Comparison of ENCODE assay signal across 21 cellular contexts in the genomic region with DNA sequence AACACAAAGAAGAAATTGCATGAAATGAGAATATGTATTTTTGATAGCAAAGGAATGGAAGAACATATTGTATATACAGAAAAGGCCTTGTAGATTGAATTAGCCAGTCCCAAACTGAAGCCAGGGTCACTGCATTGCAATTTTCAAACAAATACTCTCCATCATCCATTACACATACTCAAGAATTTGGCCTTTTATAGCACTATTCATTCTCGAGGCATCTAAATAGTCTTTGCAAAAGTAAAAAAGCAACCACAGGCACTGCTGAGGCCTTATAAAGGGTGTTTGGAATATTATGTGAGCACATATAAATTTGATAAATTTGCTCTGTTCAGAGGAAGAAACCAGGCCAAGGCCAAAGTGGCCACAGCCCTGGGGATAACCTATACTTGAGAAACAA.
DNase-seq lines count a peak whose midpoint lies in the region; ATAC-seq lines count a peak whose summit lies in the region.
"Had no signal": no experiment of that assay in that cellular context is flagged by ENCODE, and none has a peak within 500 bp of the region (broad histone marks: within the 10 kb centered on the region; RNA-seq: fewer than 3 reads in every experiment).

No MANE protein-coding gene starts in this region.

- H3K27me3 Mint-ChIP-seq in activated CD4-positive, alpha-beta T cell treated with anti-CD3 and anti-CD28 coated beads, Interleukin-2, amount 10 ng/mL, durations not matched to agents 24 days and 14 days, result no peaks in the 10 kb centered on the region
- no peaks in the 10 kb centered on the region for H3K27me3 Mint-ChIP-seq in activated naive CD8-positive, alpha-beta T cell treated with anti-CD3 and anti-CD28 coated beads, Interleukin-2, amount 50 U/mL, for 24 hours
- H3K27me3 Mint-ChIP-seq: activated B cell treated with CpG ODN at 0.5 μM for 24 hours; naive thymus-derived CD4-positive, alpha-beta T cell had no signal

- ATAC-seq in activated naive CD8-positive, alpha-beta T cell treated with anti-CD3 and anti-CD28 coated beads, Interleukin-2, amount 50 U/mL, for 24 hours, result no peak
- ATAC-seq in HG02840 (IDR thresholded peaks at IDR 0.05; ENCODE audit: low FRiP score, unreplicated experiment), result no peak
- ATAC-seq: left lung; naive thymus-derived CD4-positive, alpha-beta T cell had no signal

- peaks cover 82% of the 10 kb centered on the region for H3K36me3 Mint-ChIP-seq in activated CD4-positive, alpha-beta T cell treated with anti-CD3 and anti-CD28 coated beads, Interleukin-2, amount 10 ng/mL, durations not matched to agents 24 days and 14 days (ENCODE audit: low read depth)
- H3K36me3 Mint-ChIP-seq in activated naive CD8-positive, alpha-beta T cell treated with anti-CD3 and anti-CD28 coated beads, Interleukin-2, amount 50 U/mL, for 24 hours (ENCODE audit: low read depth), result peaks cover 84% of the 10 kb centered on the region

- H3K9me3 Mint-ChIP-seq in activated CD4-positive, alpha-beta T cell treated with anti-CD3 and anti-CD28 coated beads, Interleukin-2, amount 10 ng/mL, durations not matched to agents 24 days and 14 days, result peaks cover 24% of the 10 kb centered on the region
- peaks cover 5% of the 10 kb centered on the region for H3K9me3 Mint-ChIP-seq in activated naive CD8-positive, alpha-beta T cell treated with anti-CD3 and anti-CD28 coated beads, Interleukin-2, amount 50 U/mL, for 24 hours

- H3K4me1 Mint-ChIP-seq in activated CD4-positive, alpha-beta T cell treated with anti-CD3 and anti-CD28 coated beads, Interleukin-2, amount 10 ng/mL, durations not matched to agents 24 days and 14 days, result peaks cover 38% of the 10 kb centered on the region
- H3K4me1 Mint-ChIP-seq in activated naive CD8-positive, alpha-beta T cell treated with anti-CD3 and anti-CD28 coated beads, Interleukin-2, amount 50 U/mL, for 24 hours, result peaks cover 38% of the 10 kb centered on the region

- intact Hi-C loops in activated CD4-positive, alpha-beta T cell treated with anti-CD3 and anti-CD28 coated beads, Interleukin-2, amount 10 ng/mL, durations not matched to agents 24 days and 14 days (cut with micrococcal nuclease), result loop anchor here (1.0 kb wide), 4 partner anchors 8 to 196 kb away; a partner anchor contains a TSS

- no peak for DNase-seq in activated CD4-positive, alpha-beta T cell treated with anti-CD3 and anti-CD28 coated beads, Interleukin-2, amount 10 ng/mL, durations not matched to agents 24 days and 14 days
- no peak for DNase-seq in activated CD4-positive, alpha-beta T cell treated with anti-CD3 and anti-CD28 coated beads, Interleukin-2, amount 50 U/mL, for 48 hours
- DNase-seq in GM03348 (ENCODE audit: low spot score), result peak; percentile 20
- DNase-seq in activated naive CD8-positive, alpha-beta T cell treated with anti-CD3 and anti-CD28 coated beads, Interleukin-2, amount 50 U/mL, for 24 hours, result no peak
- peak; percentile 26 for DNase-seq in iris pigment epithelial cell (ENCODE audit: low read depth)
- no peak for DNase-seq in NCI-H69 (lab: John Stamatoyannopoulos, UW)
- DNase-seq in NCI-H146 (lab: John Stamatoyannopoulos, UW), result no peak
- DNase-seq: activated B cell treated with CpG ODN at 0.5 μM for 24 hours; amygdala; dermis blood vessel endothelial cell; Karpas-422; left lung; NCI-H1694 treated with DMSO at 0.1 percent for 48 hours; NCI-H2171 treated with DMSO at 0.1 percent for 48 hours; NCI-H526; occipital lobe; stimulated activated naive CD4-positive, alpha-beta T cell; T-helper 9 cell; thyroid gland had no signal

- peak overlapping the region; percentile 93 for H3K27ac Mint-ChIP-seq in activated CD4-positive, alpha-beta T cell treated with anti-CD3 and anti-CD28 coated beads, Interleukin-2, amount 10 ng/mL, durations not matched to agents 24 days and 14 days
- peak overlapping the region; percentile 94 for H3K27ac Mint-ChIP-seq in activated naive CD8-positive, alpha-beta T cell treated with anti-CD3 and anti-CD28 coated beads, Interleukin-2, amount 50 U/mL, for 24 hours
- H3K27ac Mint-ChIP-seq: activated B cell treated with CpG ODN at 0.5 μM for 24 hours had no signal

- H3K4me3 Mint-ChIP-seq in activated CD4-positive, alpha-beta T cell treated with anti-CD3 and anti-CD28 coated beads, Interleukin-2, amount 10 ng/mL, durations not matched to agents 24 days and 14 days, result peak overlapping the region; percentile 61
- H3K4me3 Mint-ChIP-seq in activated naive CD8-positive, alpha-beta T cell treated with anti-CD3 and anti-CD28 coated beads, Interleukin-2, amount 50 U/mL, for 24 hours, result peak overlapping the region; percentile 29
- H3K4me3 Mint-ChIP-seq: activated B cell treated with CpG ODN at 0.5 μM for 24 hours; naive thymus-derived CD4-positive, alpha-beta T cell had no signal

Comparison
In these comparisons a context has a peak if more than half of its experiments do, and no peak if none do; other contexts are left out.
1. DNase-seq: peak in GM03348 (single experiment) and iris pigment epithelial cell (single experiment); none in activated CD4-positive, alpha-beta T cell treated with anti-CD3 and anti-CD28 coated beads, Interleukin-2, amount 10 ng/mL, durations not matched to agents 24 days and 14 days (single experiment), activated CD4-positive, alpha-beta T cell treated with anti-CD3 and anti-CD28 coated beads, Interleukin-2, amount 50 U/mL, for 48 hours (0 of 2), activated naive CD8-positive, alpha-beta T cell treated with anti-CD3 and anti-CD28 coated beads, Interleukin-2, amount 50 U/mL, for 24 hours (single experiment), NCI-H69 (single experiment) and NCI-H146 (single experiment).